12 cellular contexts compared by ENCODE assay signal in the genomic region with DNA sequence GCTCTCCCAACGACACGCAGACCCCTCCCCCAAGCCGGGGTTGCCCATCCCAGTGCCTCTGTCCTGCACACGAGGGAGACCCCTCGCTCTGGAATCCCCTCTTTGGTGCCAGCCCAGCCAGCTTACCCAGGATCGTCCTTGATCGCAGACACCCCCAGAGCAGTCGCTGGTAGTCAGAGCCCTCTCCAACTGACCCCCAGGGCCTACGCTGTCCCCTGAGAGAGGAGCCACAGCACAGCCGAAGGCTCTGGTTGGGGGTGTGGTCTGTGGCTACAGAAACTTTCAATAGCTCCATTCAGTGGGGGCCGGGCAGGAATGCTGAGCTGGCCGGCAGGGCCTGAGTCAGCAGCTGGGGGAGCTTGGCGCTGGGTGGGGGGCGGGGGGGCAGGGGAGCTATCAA. TPM values are rescaled to one million over a fixed set of nuclear protein-coding genes. Genes with fewer than 3 reads are reported as not detected.
DNase-seq lines count a peak whose midpoint lies in the region; ATAC-seq and TF ChIP-seq lines count a peak whose summit lies in the region.
"Had no signal": no experiment of that assay in that cellular context is flagged by ENCODE, and none has a peak within 500 bp of the region (broad histone marks: within the 10 kb centered on the region; RNA-seq: fewer than 3 reads in every experiment).

A gene with protein sequence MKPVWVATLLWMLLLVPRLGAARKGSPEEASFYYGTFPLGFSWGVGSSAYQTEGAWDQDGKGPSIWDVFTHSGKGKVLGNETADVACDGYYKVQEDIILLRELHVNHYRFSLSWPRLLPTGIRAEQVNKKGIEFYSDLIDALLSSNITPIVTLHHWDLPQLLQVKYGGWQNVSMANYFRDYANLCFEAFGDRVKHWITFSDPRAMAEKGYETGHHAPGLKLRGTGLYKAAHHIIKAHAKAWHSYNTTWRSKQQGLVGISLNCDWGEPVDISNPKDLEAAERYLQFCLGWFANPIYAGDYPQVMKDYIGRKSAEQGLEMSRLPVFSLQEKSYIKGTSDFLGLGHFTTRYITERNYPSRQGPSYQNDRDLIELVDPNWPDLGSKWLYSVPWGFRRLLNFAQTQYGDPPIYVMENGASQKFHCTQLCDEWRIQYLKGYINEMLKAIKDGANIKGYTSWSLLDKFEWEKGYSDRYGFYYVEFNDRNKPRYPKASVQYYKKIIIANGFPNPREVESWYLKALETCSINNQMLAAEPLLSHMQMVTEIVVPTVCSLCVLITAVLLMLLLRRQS (minus strand): TSS at position 268 of the 400 bp plus-strand sequence. CDS start 633 bp downstream, outside the sequence.

- no peak within 1 kb of the TSS for H2AK5ac ChIP-seq in mesendoderm (ENCODE audit: low read length)

- no CpG with 5 or more reads among the region's 14 CpGs for WGBS in mesendoderm (ENCODE audit: extremely low coverage, insufficient coverage, low lambda C conversion rate)
- WGBS in lower leg skin, 2 donors, result 56 to 58% methylated on average over 9 to 13 of the region's 14 CpGs

- H3K56ac ChIP-seq in mesendoderm (ENCODE audit: low read length), result peak within 1 kb of the TSS; percentile 68

- TF ChIP-seq CTCF in AG10803 (conservative IDR thresholded peaks at IDR 0.05; ENCODE audit: low read length), result no peak
- TF ChIP-seq CTCF in lower leg skin (IDR thresholded peaks at IDR 0.05), result no peak

- no peak within 1 kb of the TSS for H2BK5ac ChIP-seq in mesendoderm (ENCODE audit: low read length)

- peaks cover 4% of the 10 kb centered on the region for H3K9me3 Mint-ChIP-seq in dendritic cell treated with granulocyte-macrophage colony-stimulating factor and Interleukin-4, amounts not matched to agents 40 ng/mL and 50 ng/mL, for 4 days

- no peak for ATAC-seq in HG03469 (IDR thresholded peaks at IDR 0.05; ENCODE audit: unreplicated experiment)

- H3K36me3 ChIP-seq in Karpas-422 (ENCODE audit: insufficient read depth, low read length), result no peaks in the 10 kb centered on the region
- no peaks in the 10 kb centered on the region for H3K36me3 ChIP-seq in mesendoderm (ENCODE audit: control insufficient read depth, insufficient read depth, low read length)
- H3K36me3 ChIP-seq: heart right ventricle, Peyer's patch had no signal

- no peak within 1 kb of the TSS for H2BK120ac ChIP-seq in mesendoderm (ENCODE audit: low read depth, low read length)

- H4K20me1 ChIP-seq in Karpas-422 (ENCODE audit: insufficient read depth, low read depth, low read length), result no peaks in the 10 kb centered on the region

- intact Hi-C loops in dendritic cell treated with granulocyte-macrophage colony-stimulating factor and Interleukin-4, amounts not matched to agents 40 ng/mL and 50 ng/mL, for 4 days (cut with micrococcal nuclease), result no loop called here
- intact Hi-C loops in lower leg skin (cut with DNase I; ENCODE audit: low total_unique reads), result no loop called here

- H3K27ac ChIP-seq in Karpas-422 (ENCODE audit: low read length) (no peak within 1 kb of the TSS), mesendoderm (ENCODE audit: low read depth, low read length) (no peak within 1 kb of the TSS)
- H3K27ac ChIP-seq: heart right ventricle, Peyer's patch had no signal

- TF ChIP-seq POLR2A in lower leg skin (IDR thresholded peaks at IDR 0.05), result no peak

- peak; percentile 53 for DNase-seq in AG10803 (ENCODE audit: low read depth)
- no peak for DNase-seq in Karpas-422
- DNase-seq in mesendoderm, result peak; percentile 81
- DNase-seq in activated CD4-positive, CD25-positive, alpha-beta regulatory T cell treated with anti-CD3 and anti-CD28 coated beads, Interleukin-2, amount 50 U/mL, for 72 hours, result no peak
- no peak for DNase-seq in HUDEP-2 (lab: John Stamatoyannopoulos, UW; ENCODE audit: unreplicated experiment in 76 of 76)
- no peak for DNase-seq in lower leg skin (ENCODE audit: low spot score in 2 of 2)
- DNase-seq: DMS153, heart right ventricle had no signal

- H3K4ac ChIP-seq in mesendoderm (ENCODE audit: low read depth, low read length), result no peak within 1 kb of the TSS

- H3K18ac ChIP-seq in mesendoderm (ENCODE audit: low read length), result peak within 1 kb of the TSS; percentile 69

- H2AFZ ChIP-seq in Karpas-422 (ENCODE audit: low read length), result 0 out of 2 replicates have a peak within 1 kb of the TSS, but pooled peaks have one; percentile 50

- H3K27me3 Mint-ChIP-seq in dendritic cell treated with granulocyte-macrophage colony-stimulating factor and Interleukin-4, amounts not matched to agents 40 ng/mL and 50 ng/mL, for 4 days, result peaks cover 1% of the 10 kb centered on the region

- no peaks in the 10 kb centered on the region for H3K79me1 ChIP-seq in mesendoderm (ENCODE audit: low read length)

- no peaks in the 10 kb centered on the region for H3K9me2 ChIP-seq in Karpas-422 (replicated peaks; ENCODE audit: insufficient read depth, low read length)

- H3K23ac ChIP-seq in mesendoderm (ENCODE audit: low read length), result no peak within 1 kb of the TSS

- H3K27me3 ChIP-seq in Karpas-422 (ENCODE audit: low read length), result no peaks in the 10 kb centered on the region
- no peaks in the 10 kb centered on the region for H3K27me3 ChIP-seq in mesendoderm (ENCODE audit: insufficient read depth, low read length, poor library complexity)
- H3K27me3 ChIP-seq: heart right ventricle, Peyer's patch had no signal

- H2BK15ac ChIP-seq in mesendoderm (replicated peaks; ENCODE audit: low read depth), result no peak within 1 kb of the TSS

- H3K4me1 ChIP-seq in Karpas-422 (ENCODE audit: low read length) (peaks cover 3% of the 10 kb centered on the region; the same call in 1 of the 2 replicates), mesendoderm (ENCODE audit: control insufficient read depth, low read depth, low read length) (no peaks in the 10 kb centered on the region)
- H3K4me1 ChIP-seq: Peyer's patch had no signal

- H4K8ac ChIP-seq in mesendoderm (ENCODE audit: low read depth, low read length), result no peak within 1 kb of the TSS

- H3K9ac ChIP-seq in Karpas-422 (ENCODE audit: low read length) (no peak within 1 kb of the TSS), mesendoderm (ENCODE audit: low read length) (peak within 1 kb of the TSS; percentile 31)

- H3K27ac Mint-ChIP-seq in dendritic cell treated with granulocyte-macrophage colony-stimulating factor and Interleukin-4, amounts not matched to agents 40 ng/mL and 50 ng/mL, for 4 days, result peak within 1 kb of the TSS; percentile 55

- H4K5ac ChIP-seq in mesendoderm (ENCODE audit: low read length), result no peak within 1 kb of the TSS

- H3K4me2 ChIP-seq in Karpas-422 (ENCODE audit: low read depth, low read length, poor library complexity, severe bottlenecking), result no peak within 1 kb of the TSS
- H3K4me2 ChIP-seq in mesendoderm (ENCODE audit: low read length), result no peak within 1 kb of the TSS

- H3K9me3 ChIP-seq in Karpas-422 (ENCODE audit: low read length), result no peaks in the 10 kb centered on the region
- H3K9me3 ChIP-seq: heart right ventricle, Peyer's patch had no signal

- no peaks in the 10 kb centered on the region for H3K36me3 Mint-ChIP-seq in dendritic cell treated with granulocyte-macrophage colony-stimulating factor and Interleukin-4, amounts not matched to agents 40 ng/mL and 50 ng/mL, for 4 days (ENCODE audit: low read depth)

- H3K79me2 ChIP-seq in Karpas-422 (ENCODE audit: low read length) (no peaks in the 10 kb centered on the region), mesendoderm (ENCODE audit: control insufficient read depth, insufficient read depth, low read length) (no peaks in the 10 kb centered on the region)

- peaks cover 22% of the 10 kb centered on the region for H3K4me1 Mint-ChIP-seq in dendritic cell treated with granulocyte-macrophage colony-stimulating factor and Interleukin-4, amounts not matched to agents 40 ng/mL and 50 ng/mL, for 4 days (ENCODE audit: low read depth)

- peak within 1 kb of the TSS; percentile 15; the same call in 1 of the 2 replicates for H3K4me3 ChIP-seq in AG10803 (ENCODE audit: low read length)
- H3K4me3 ChIP-seq in Karpas-422 (ENCODE audit: low read length), result no peak within 1 kb of the TSS
- H3K4me3 ChIP-seq in mesendoderm (ENCODE audit: low read length), result no peak within 1 kb of the TSS
- H3K4me3 ChIP-seq in lower leg skin (ENCODE audit: low read depth, poor library complexity, severe bottlenecking), result no peak within 1 kb of the TSS
- H3K4me3 ChIP-seq: heart right ventricle, Peyer's patch had no signal

- H3K4me3 Mint-ChIP-seq in dendritic cell treated with granulocyte-macrophage colony-stimulating factor and Interleukin-4, amounts not matched to agents 40 ng/mL and 50 ng/mL, for 4 days, result peak within 1 kb of the TSS; percentile 27

RNA-seq across cellular contexts. Expression of the gene that starts here (rescaled TPM):
- total RNA-seq in Karpas-422 (2014; rRNA removed; shearing (Covaris generic); ENCODE audit: low replicate concordance), result not detected in 2 replicates
- 1.5 TPM for polyA plus RNA-seq in mesendoderm (2013, experiment 1 of 2)
- 1.7 TPM for polyA plus RNA-seq in mesendoderm (2013, experiment 2 of 2)
- not detected for total RNA-seq in lower leg skin
- total RNA-seq: HT-29, Peyer's patch had no signal
- polyA plus RNA-seq: heart right ventricle had no signal

Comparison
In these comparisons a context has a peak if more than half of its experiments do, and no peak if none do; other contexts are left out.
1. DNase-seq: peak in AG10803 (single experiment) and mesendoderm (single experiment); none in Karpas-422 (single experiment), activated CD4-positive, CD25-positive, alpha-beta regulatory T cell treated with anti-CD3 and anti-CD28 coated beads, Interleukin-2, amount 50 U/mL, for 72 hours (single experiment), HUDEP-2 (0 of 76) and lower leg skin (0 of 2).